ENCODE assay signal across 16 cellular contexts in genomic region chrY:21021811-21022210, GRCh38.
"Had no signal": no experiment of that assay in that cellular context is flagged by ENCODE, and none has a peak within 500 bp of the region (broad histone marks: within the 10 kb centered on the region; RNA-seq: fewer than 3 reads in every experiment).

No MANE protein-coding gene starts in this region.

- H3K4me3 ChIP-seq: esophagus muscularis mucosa, gastroesophageal sphincter, tibial nerve, upper lobe of right lung had no signal

- H3K4me3 Mint-ChIP-seq: stimulated activated effector memory CD8-positive, alpha-beta T cell treated with anti-CD3 and anti-CD28 coated beads, Interleukin-12 subunit alpha, Interleukin-12 subunit beta, amount 100 ng/mL, for 72 hours; stimulated activated naive CD8-positive, alpha-beta T cell treated with anti-CD3 and anti-CD28 coated beads, Interleukin-15, Interleukin-2, amounts not matched to agents 100 ng/mL and 50 ng/mL, for 24 hours had no signal

- H3K27me3 ChIP-seq: esophagus muscularis mucosa, gastroesophageal sphincter, tibial nerve, upper lobe of right lung had no signal

- H3K9me3 ChIP-seq: esophagus muscularis mucosa, gastroesophageal sphincter, tibial nerve, upper lobe of right lung had no signal

- DNase-seq: effector memory CD8-positive, alpha-beta T cell; glutamatergic neuron; islet precursor cell; mammary epithelial cell; posterior cingulate gyrus; stimulated activated CD4-positive, alpha-beta T cell treated with anti-CD3 and anti-CD28 coated beads, Interleukin-4, amount 100 ng/mL, for 1 hour; upper lobe of right lung had no signal

- H3K27ac Mint-ChIP-seq: stimulated activated effector memory CD8-positive, alpha-beta T cell treated with anti-CD3 and anti-CD28 coated beads, Interleukin-12 subunit alpha, Interleukin-12 subunit beta, amount 100 ng/mL, for 72 hours; stimulated activated naive CD8-positive, alpha-beta T cell treated with anti-CD3 and anti-CD28 coated beads, Interleukin-15, Interleukin-2, amounts not matched to agents 100 ng/mL and 50 ng/mL, for 24 hours had no signal

- H3K36me3 Mint-ChIP-seq: stimulated activated effector memory CD8-positive, alpha-beta T cell treated with anti-CD3 and anti-CD28 coated beads, Interleukin-12 subunit alpha, Interleukin-12 subunit beta, amount 100 ng/mL, for 72 hours had no signal

- H3K4me1 ChIP-seq: esophagus muscularis mucosa, gastroesophageal sphincter, tibial nerve, upper lobe of right lung had no signal

- H3K9me3 Mint-ChIP-seq: effector memory CD8-positive, alpha-beta T cell; naive thymus-derived CD4-positive, alpha-beta T cell; stimulated activated effector memory CD8-positive, alpha-beta T cell treated with anti-CD3 and anti-CD28 coated beads, Interleukin-12 subunit alpha, Interleukin-12 subunit beta, amount 100 ng/mL, for 72 hours; stimulated activated naive CD8-positive, alpha-beta T cell treated with anti-CD3 and anti-CD28 coated beads, Interleukin-15, Interleukin-2, amounts not matched to agents 100 ng/mL and 50 ng/mL, for 24 hours had no signal

- H3K36me3 ChIP-seq: esophagus muscularis mucosa, gastroesophageal sphincter, tibial nerve, upper lobe of right lung had no signal

- H3K27ac ChIP-seq: epithelial cell of prostate, esophagus muscularis mucosa, gastroesophageal sphincter, tibial nerve, upper lobe of right lung had no signal

- ATAC-seq: gastroesophageal sphincter, left lobe of liver, right cardiac atrium, upper lobe of right lung had no signal

- H3K27me3 Mint-ChIP-seq: effector memory CD8-positive, alpha-beta T cell; naive thymus-derived CD4-positive, alpha-beta T cell; stimulated activated naive CD8-positive, alpha-beta T cell treated with anti-CD3 and anti-CD28 coated beads, Interleukin-15, Interleukin-2, amounts not matched to agents 100 ng/mL and 50 ng/mL, for 24 hours had no signal
